In genomic region chr10:30591249-30591670, GRCh38 we compare ENCODE assay signal across 8 cellular contexts. TPM values are rescaled to one million over a fixed set of nuclear protein-coding genes. Genes with fewer than 3 reads are reported as not detected.
A peak's percentile ranks its signal among the peaks of the same experiment; 100 is the strongest.
DNase-seq lines count a peak whose midpoint lies in the region; ATAC-seq and TF ChIP-seq lines count a peak whose summit lies in the region.

No MANE protein-coding gene starts in this region.

- intact Hi-C loops in activated CD8-positive, alpha-beta T cell treated with anti-CD3 and anti-CD28 coated beads for 36 hours (cut with micrococcal nuclease) = loop anchor here (5.0 kb wide), 1 partner anchor 199 kb away; no protein-coding TSS in a partner anchor

- POLR2A ChIA-PET in activated CD8-positive, alpha-beta T cell treated with anti-CD3 and anti-CD28 coated beads for 36 hours (lab: Charles Lee) = interaction anchor here (1.1 kb wide), 1 partner anchor 61 kb away, joined by 3 read pairs; no protein-coding TSS in a partner anchor
- POLR2A ChIA-PET in naive thymus-derived CD8-positive, alpha-beta T cell (lab: Charles Lee) = interaction anchor here (0.6 to 1.0 kb wide), 4 partner anchors 9 to 199 kb away, joined by 3 read pairs; no protein-coding TSS in a partner anchor

- H3K9me3 Mint-ChIP-seq in activated CD8-positive, alpha-beta T cell treated with anti-CD3 and anti-CD28 coated beads for 36 hours = no peaks in the 10 kb centered on the region
- no peaks in the 10 kb centered on the region for H3K9me3 Mint-ChIP-seq in naive thymus-derived CD8-positive, alpha-beta T cell

- H3K27ac Mint-ChIP-seq in activated CD8-positive, alpha-beta T cell treated with anti-CD3 and anti-CD28 coated beads for 36 hours = no peak overlapping the region
- no peak overlapping the region for H3K27ac Mint-ChIP-seq in naive thymus-derived CD8-positive, alpha-beta T cell

- CTCF ChIA-PET in activated CD8-positive, alpha-beta T cell treated with anti-CD3 and anti-CD28 coated beads for 36 hours (lab: Charles Lee) = interaction anchor here (0.7 to 9.1 kb wide), 71 partner anchors 9 to 1259 kb away, joined by 3 to 129 read pairs (median 5); no protein-coding TSS in a partner anchor

- no peak overlapping the region for H3K4me3 ChIP-seq in AG09309 (ENCODE audit: control insufficient read depth, low read depth, low read length)

- no peaks in the 10 kb centered on the region for H3K36me3 Mint-ChIP-seq in activated CD8-positive, alpha-beta T cell treated with anti-CD3 and anti-CD28 coated beads for 36 hours (ENCODE audit: low read depth)
- H3K36me3 Mint-ChIP-seq in naive thymus-derived CD8-positive, alpha-beta T cell = no peaks in the 10 kb centered on the region

- DNase-seq in AG09309 (ENCODE audit: low read depth) (no peak), NCI-H526 treated with DMSO at 0.1 percent for 48 hours (lab: John Stamatoyannopoulos, UW) (peak; percentile 21)
- peak; percentile 31 for DNase-seq in activated CD8-positive, alpha-beta T cell treated with anti-CD3 and anti-CD28 coated beads for 36 hours
- DNase-seq in naive thymus-derived CD8-positive, alpha-beta T cell = peak in 7 of 10 donors; percentile 26 to 61 (median 41)

- peaks cover 5% of the 10 kb centered on the region for H3K27me3 Mint-ChIP-seq in activated CD8-positive, alpha-beta T cell treated with anti-CD3 and anti-CD28 coated beads for 36 hours
- H3K27me3 Mint-ChIP-seq in naive thymus-derived CD8-positive, alpha-beta T cell = peaks cover 9 to 22% (median 18%) of the 10 kb centered on the region in 5 donors

- peak; percentile 77 for TF ChIP-seq CTCF in AG09309 (IDR thresholded peaks at IDR 0.05; ENCODE audit: control insufficient read depth, insufficient read depth, low read depth, low read length, missing control alignments)
- TF ChIP-seq CTCF in GM12873 (IDR thresholded peaks at IDR 0.05; ENCODE audit: insufficient read depth, low read depth, low read length, missing control alignments) = peak; percentile 75
- TF ChIP-seq CTCF in activated CD8-positive, alpha-beta T cell treated with anti-CD3 and anti-CD28 coated beads for 36 hours (IDR thresholded peaks at IDR 0.05) = peak; percentile 74

- ATAC-seq in activated CD8-positive, alpha-beta T cell treated with anti-CD3 and anti-CD28 coated beads for 36 hours = peak; percentile 82
- ATAC-seq in esophagus mucosa = peak; percentile 62
- peak; percentile 61 to 70 for ATAC-seq in naive thymus-derived CD8-positive, alpha-beta T cell
- no peak for ATAC-seq in HG03342 (IDR thresholded peaks at IDR 0.05; ENCODE audit: unreplicated experiment)
- ATAC-seq in HG03045 (IDR thresholded peaks at IDR 0.05; ENCODE audit: unreplicated experiment) = no peak

- H3K4me1 Mint-ChIP-seq in activated CD8-positive, alpha-beta T cell treated with anti-CD3 and anti-CD28 coated beads for 36 hours (ENCODE audit: low read depth) = no peaks in the 10 kb centered on the region
- H3K4me1 Mint-ChIP-seq in naive thymus-derived CD8-positive, alpha-beta T cell = peaks cover 0 to 8% (median 4%) of the 10 kb centered on the region in 4 donors

- no peak overlapping the region for H3K4me3 Mint-ChIP-seq in activated CD8-positive, alpha-beta T cell treated with anti-CD3 and anti-CD28 coated beads for 36 hours
- no peak overlapping the region for H3K4me3 Mint-ChIP-seq in naive thymus-derived CD8-positive, alpha-beta T cell

RNA-seq across cellular contexts. Expression of gene LYZL2, which starts 38.3 kb away (rescaled TPM):
- not detected for total RNA-seq in activated CD8-positive, alpha-beta T cell treated with anti-CD3 and anti-CD28 coated beads for 36 hours
- not detected for total RNA-seq in esophagus mucosa
- not detected for total RNA-seq in naive thymus-derived CD8-positive, alpha-beta T cell
- polyA plus RNA-seq in naive thymus-derived CD8-positive, alpha-beta T cell = not detected

Comparison
In these comparisons a context has a peak if more than half of its experiments do, and no peak if none do; other contexts are left out.
1. ATAC-seq: peak in activated CD8-positive, alpha-beta T cell treated with anti-CD3 and anti-CD28 coated beads for 36 hours (single experiment), esophagus mucosa (single experiment) and naive thymus-derived CD8-positive, alpha-beta T cell (2 of 2); none in HG03342 (single experiment) and HG03045 (single experiment).
2. Peak in every context shown above with its lines, with median percentiles within 50 percentile points of each other: CTCF ChIP-seq.